ENCODE assay signal across 20 cellular contexts in the genomic region with DNA sequence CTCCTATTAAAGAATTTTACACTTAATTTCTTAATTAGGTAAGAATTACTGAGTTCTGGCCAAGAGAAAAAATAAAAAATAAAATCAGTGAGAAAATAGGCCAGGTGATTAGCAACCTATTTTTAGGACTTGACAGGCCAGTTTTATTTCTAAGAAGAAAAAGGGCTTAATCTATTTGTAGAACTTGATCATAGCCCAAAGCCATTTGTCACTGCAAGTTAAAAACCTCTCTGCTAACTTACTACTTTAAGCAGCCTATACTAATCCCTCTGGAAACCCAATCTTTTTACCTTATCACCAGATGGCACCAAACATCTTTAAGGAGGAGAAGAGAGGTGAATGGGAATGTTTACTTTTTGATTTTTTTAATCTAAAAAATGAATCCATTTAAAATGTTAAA.
DNase-seq lines count a peak whose midpoint lies in the region; ATAC-seq, FAIRE-seq and TF ChIP-seq lines count a peak whose summit lies in the region.
"Had no signal": no experiment of that assay in that cellular context is flagged by ENCODE, and none has a peak within 500 bp of the region (broad histone marks: within the 10 kb centered on the region; RNA-seq: fewer than 3 reads in every experiment).

No MANE protein-coding gene starts in this region.

- no peaks in the 10 kb centered on the region for H3K9me3 ChIP-seq in pancreas

- ATAC-seq in pancreas, result peak in 3 of 4 donors; percentile 35 to 62 (median 45)

- no peak for FAIRE-seq in pancreas (lab: Jason Lieb, UNC)

- DNase-seq in DMS 273 (lab: John Stamatoyannopoulos, UW; ENCODE audit: unreplicated experiment) (peak; percentile 26), DMS 273 treated with DMSO at 0.1 percent for 48 hours (lab: John Stamatoyannopoulos, UW) (no peak), LNCaP clone FGC (ENCODE audit: low read depth) (no peak), pancreas (no peak), T-helper 9 cell (no peak), DMS79 (lab: John Stamatoyannopoulos, UW) (no peak)
- DNase-seq in activated CD4-positive, CD25-positive, alpha-beta regulatory T cell treated with anti-CD3 and anti-CD28 coated beads, Interleukin-2, amount 50 U/mL, for 72 hours, result no peak
- DNase-seq: Calu3; CD4-positive, alpha-beta T cell; H7; IMR-90; Karpas-422; NCI-H1105 treated with DMSO at 0.1 percent for 48 hours; NCI-H1694 treated with DMSO at 0.1 percent for 48 hours; NCI-H2107; NCI-H345; NCI-H526 treated with DMSO at 0.1 percent for 48 hours; SK-N-SH had no signal

- H3K27ac ChIP-seq in VCaP (peak overlapping the region; percentile 66), pancreas (no peak overlapping the region)
- H3K27ac ChIP-seq: 22Rv1 had no signal

- H3K36me3 ChIP-seq in pancreas, result no peaks in the 10 kb centered on the region

- intact Hi-C loops in pancreas (cut with DNase I), result no loop called here

- peaks cover 6 to 15% (median 14%) of the 10 kb centered on the region in 3 donors for H3K4me1 ChIP-seq in pancreas

- no peaks in the 10 kb centered on the region for H3K27me3 ChIP-seq in pancreas

- H3K4me3 ChIP-seq in LNCaP clone FGC (ENCODE audit: low read depth, low read length), result no peak overlapping the region
- no peak overlapping the region for H3K4me3 ChIP-seq in pancreas

- TF ChIP-seq CTCF in LNCaP clone FGC (IDR thresholded peaks at IDR 0.05; ENCODE audit: control insufficient read depth, extremely low read depth, insufficient read depth) (peak; percentile 43), VCaP (conservative IDR thresholded peaks at IDR 0.05) (peak; percentile 52), pancreas (IDR thresholded peaks at IDR 0.05) (no peak)

Comparison
In these comparisons a context has a peak if more than half of its experiments do, and no peak if none do; other contexts are left out.
1. CTCF ChIP-seq: peak in LNCaP clone FGC (single experiment) and VCaP (single experiment); none in pancreas (0 of 4).